ENCODE assay signal across 18 cellular contexts in genomic region chr17:27049104-27049784, GRCh38.
DNase-seq lines count a peak whose midpoint lies in the region; ATAC-seq and TF ChIP-seq lines count a peak whose summit lies in the region.
"Had no signal": no experiment of that assay in that cellular context is flagged by ENCODE, and none has a peak within 500 bp of the region (broad histone marks: within the 10 kb centered on the region; RNA-seq: fewer than 3 reads in every experiment).

No MANE protein-coding gene starts in this region.

- intact Hi-C loops in activated naive CD4-positive, alpha-beta T cell treated with anti-CD3 and anti-CD28 coated beads for 36 hours (cut with micrococcal nuclease): no loop called here

- H3K27me3 Mint-ChIP-seq in activated naive CD4-positive, alpha-beta T cell treated with anti-CD3 and anti-CD28 coated beads for 36 hours (ENCODE audit: low read depth): peaks cover 3% of the 10 kb centered on the region

- H3K4me1 Mint-ChIP-seq in activated naive CD4-positive, alpha-beta T cell treated with anti-CD3 and anti-CD28 coated beads for 36 hours (ENCODE audit: low read depth): no peaks in the 10 kb centered on the region
- no peaks in the 10 kb centered on the region for H3K4me1 Mint-ChIP-seq in stimulated activated effector memory CD8-positive, alpha-beta T cell treated with anti-CD3 and anti-CD28 coated beads, Interleukin-12 subunit alpha, Interleukin-12 subunit beta, amount 100 ng/mL, for 72 hours
- H3K4me1 Mint-ChIP-seq: central memory CD8-positive, alpha-beta T cell; neural progenitor cell had no signal

- no peaks in the 10 kb centered on the region for H3K9me3 Mint-ChIP-seq in activated naive CD4-positive, alpha-beta T cell treated with anti-CD3 and anti-CD28 coated beads for 36 hours
- no peaks in the 10 kb centered on the region for H3K9me3 Mint-ChIP-seq in stimulated activated effector memory CD8-positive, alpha-beta T cell treated with anti-CD3 and anti-CD28 coated beads, Interleukin-12 subunit alpha, Interleukin-12 subunit beta, amount 100 ng/mL, for 72 hours
- H3K9me3 Mint-ChIP-seq: central memory CD8-positive, alpha-beta T cell had no signal

- ATAC-seq in SK-N-SH treated with all-trans-retinoic acid at 6 μM for 48 hours (peak; percentile 82), left lobe of liver (no peak)
- ATAC-seq in stimulated activated effector memory CD8-positive, alpha-beta T cell treated with anti-CD3 and anti-CD28 coated beads, Interleukin-12 subunit alpha, Interleukin-12 subunit beta, amount 100 ng/mL, for 72 hours: peak; percentile 51

- H3K36me3 Mint-ChIP-seq in activated naive CD4-positive, alpha-beta T cell treated with anti-CD3 and anti-CD28 coated beads for 36 hours (ENCODE audit: low read depth): no peaks in the 10 kb centered on the region
- no peaks in the 10 kb centered on the region for H3K36me3 Mint-ChIP-seq in stimulated activated effector memory CD8-positive, alpha-beta T cell treated with anti-CD3 and anti-CD28 coated beads, Interleukin-12 subunit alpha, Interleukin-12 subunit beta, amount 100 ng/mL, for 72 hours
- H3K36me3 Mint-ChIP-seq: neural progenitor cell had no signal

- no peak overlapping the region for H3K4me3 Mint-ChIP-seq in activated naive CD4-positive, alpha-beta T cell treated with anti-CD3 and anti-CD28 coated beads for 36 hours
- H3K4me3 Mint-ChIP-seq in stimulated activated effector memory CD8-positive, alpha-beta T cell treated with anti-CD3 and anti-CD28 coated beads, Interleukin-12 subunit alpha, Interleukin-12 subunit beta, amount 100 ng/mL, for 72 hours: no peak overlapping the region
- H3K4me3 Mint-ChIP-seq: central memory CD8-positive, alpha-beta T cell; neural progenitor cell had no signal

- DNase-seq in activated naive CD4-positive, alpha-beta T cell treated with anti-CD3 and anti-CD28 coated beads for 36 hours: peak; percentile 54
- DNase-seq in activated naive CD4-positive, alpha-beta T cell treated with Interleukin-2 at 50 U/mL for 16 hours: no peak
- peak; percentile 2 for DNase-seq in HT-29 (ENCODE audit: low spot score)
- DNase-seq in stimulated activated effector memory CD8-positive, alpha-beta T cell treated with anti-CD3 and anti-CD28 coated beads, Interleukin-12 subunit alpha, Interleukin-12 subunit beta, amount 100 ng/mL, for 72 hours (ENCODE audit: low spot score in 2 of 2): no peak
- DNase-seq in NCI-H2029 (lab: John Stamatoyannopoulos, UW): no peak
- DNase-seq in SIG-M5 (lab: John Stamatoyannopoulos, UW): no peak
- no peak for DNase-seq in left lobe of liver (ENCODE audit: low spot score)
- DNase-seq: activated CD4-positive, CD25-positive, alpha-beta regulatory T cell treated with anti-CD3 and anti-CD28 coated beads, Interleukin-2, amount 50 U/mL, for 72 hours; amniotic stem cell; GOT3; left ventricle myocardium inferior; NCI-H1048; NCI-H2081 treated with DMSO at 0.1 percent for 48 hours; NCI-H510A treated with DMSO at 0.1 percent for 48 hours; uterus had no signal

- no peak overlapping the region for H3K27ac Mint-ChIP-seq in activated naive CD4-positive, alpha-beta T cell treated with anti-CD3 and anti-CD28 coated beads for 36 hours
- H3K27ac Mint-ChIP-seq in stimulated activated effector memory CD8-positive, alpha-beta T cell treated with anti-CD3 and anti-CD28 coated beads, Interleukin-12 subunit alpha, Interleukin-12 subunit beta, amount 100 ng/mL, for 72 hours: no peak overlapping the region
- H3K27ac Mint-ChIP-seq: neural progenitor cell had no signal

- CTCF ChIA-PET in activated naive CD4-positive, alpha-beta T cell treated with anti-CD3 and anti-CD28 coated beads for 36 hours (lab: Charles Lee): no interaction called here

TF ChIP-seq in SK-N-SH treated with all-trans-retinoic acid at 6 μM for 48 hours, 23 proteins besides CTCF, POLR2A, EP300 and RAD21:
- TF ChIP-seq ISL1 (CRISPR knock-in tag; IDR thresholded peaks at IDR 0.05) (no peak), ZC3H10 (CRISPR knock-in tag; IDR thresholded peaks at IDR 0.05) (no peak), ZNF565 (CRISPR knock-in tag; conservative IDR thresholded peaks at IDR 0.05; ENCODE audit: low read depth) (no peak)

Comparison
In these comparisons a context has a peak if more than half of its experiments do, and no peak if none do; other contexts are left out.
1. DNase-seq: peak in activated naive CD4-positive, alpha-beta T cell treated with anti-CD3 and anti-CD28 coated beads for 36 hours (single experiment) and HT-29 (single experiment); none in activated naive CD4-positive, alpha-beta T cell treated with Interleukin-2 at 50 U/mL for 16 hours (single experiment), stimulated activated effector memory CD8-positive, alpha-beta T cell treated with anti-CD3 and anti-CD28 coated beads, Interleukin-12 subunit alpha, Interleukin-12 subunit beta, amount 100 ng/mL, for 72 hours (0 of 2), NCI-H2029 (single experiment), SIG-M5 (single experiment) and left lobe of liver (single experiment).